ENCODE assay signal across 34 cellular contexts in genomic region chr3:53530205-53530604, GRCh38. TPM values are rescaled to one million over a fixed set of nuclear protein-coding genes. Genes with fewer than 3 reads are reported as not detected.
"Had no signal": no experiment of that assay in that cellular context is flagged by ENCODE, and none has a peak within 500 bp of the region (broad histone marks: within the 10 kb centered on the region; RNA-seq: fewer than 3 reads in every experiment).

No MANE protein-coding gene starts in this region.

- H3K9me3 Mint-ChIP-seq: activated B cell treated with CpG ODN at 0.5 μM for 24 hours; activated CD4-positive, alpha-beta memory T cell treated with anti-CD3 and anti-CD28 coated beads for 36 hours; activated CD4-positive, alpha-beta T cell treated with anti-CD3 and anti-CD28 coated beads, Interleukin-2, amount 10 ng/mL, durations not matched to agents 24 days and 14 days; activated CD8-positive, alpha-beta T cell treated with anti-CD3 and anti-CD28 coated beads for 36 hours; activated naive CD4-positive, alpha-beta T cell treated with anti-CD3 and anti-CD28 coated beads, Interleukin-2, amount 10 ng/mL, durations not matched to agents 7 days and 5 days; activated naive CD4-positive, alpha-beta T cell treated with anti-CD3 and anti-CD28 coated beads, Interleukin-2, amount 50 U/mL, for 24 hours; activated naive CD8-positive, alpha-beta T cell treated with anti-CD3 and anti-CD28 coated beads, Interleukin-2, amount 10 ng/mL, durations not matched to agents 7 days and 5 days; activated naive CD8-positive, alpha-beta T cell treated with anti-CD3 and anti-CD28 coated beads, Interleukin-2, amount 50 U/mL, for 24 hours; activated T-cell treated with anti-CD3 and anti-CD28 coated beads, Interleukin-2, amount 50 U/mL, for 4 hours; activated T-cell treated with anti-CD3 and anti-CD28 coated beads, Interleukin-2, amount 50 U/mL, for 72 hours; activated T-helper 2 cell treated with anti-CD3 and anti-CD28 coated beads, Interferon-gamma antibody, Interleukin-2, Interleukin-4, amounts not matched to agents 10 μg/mL and 5 μg/mL and 100 μg/mL, durations not matched to agents 14 hours and 24 hours and 36 hours; brain; T-helper 1 cell treated with Interleukin-12 subunit alpha and Interleukin-12 subunit beta and Interleukin-4 antibody, amounts not matched to agents 30 μg/mL and 1 μg/mL, for 36 hours; T-helper 2 cell treated with Interferon-gamma antibody and Interleukin-4, amounts not matched to agents 5 μg/mL and 100 μg/mL, for 36 hours had no signal

- H3K27ac Mint-ChIP-seq: activated B cell treated with CpG ODN at 0.5 μM for 24 hours; activated CD4-positive, alpha-beta memory T cell treated with anti-CD3 and anti-CD28 coated beads for 36 hours; activated CD4-positive, alpha-beta T cell treated with anti-CD3 and anti-CD28 coated beads, Interleukin-2, amount 10 ng/mL, durations not matched to agents 24 days and 14 days; activated CD8-positive, alpha-beta T cell treated with anti-CD3 and anti-CD28 coated beads for 36 hours; activated naive CD4-positive, alpha-beta T cell treated with anti-CD3 and anti-CD28 coated beads, Interleukin-2, amount 10 ng/mL, durations not matched to agents 7 days and 5 days; activated naive CD4-positive, alpha-beta T cell treated with anti-CD3 and anti-CD28 coated beads, Interleukin-2, amount 50 U/mL, for 24 hours; activated naive CD8-positive, alpha-beta T cell; activated naive CD8-positive, alpha-beta T cell treated with anti-CD3 and anti-CD28 coated beads, Interleukin-2, amount 10 ng/mL, durations not matched to agents 7 days and 5 days; activated naive CD8-positive, alpha-beta T cell treated with anti-CD3 and anti-CD28 coated beads, Interleukin-2, amount 50 U/mL, for 24 hours; activated T-cell treated with anti-CD3 and anti-CD28 coated beads, Interleukin-2, amount 50 U/mL, for 72 hours; activated T-helper 2 cell treated with anti-CD3 and anti-CD28 coated beads, Interferon-gamma antibody, Interleukin-2, Interleukin-4, amounts not matched to agents 10 μg/mL and 5 μg/mL and 100 μg/mL, durations not matched to agents 14 hours and 24 hours and 36 hours; brain; T-helper 1 cell treated with Interleukin-12 subunit alpha and Interleukin-12 subunit beta and Interleukin-4 antibody, amounts not matched to agents 30 μg/mL and 1 μg/mL, for 36 hours; T-helper 2 cell treated with Interferon-gamma antibody and Interleukin-4, amounts not matched to agents 5 μg/mL and 100 μg/mL, for 36 hours had no signal

- ATAC-seq: activated CD8-positive, alpha-beta T cell treated with anti-CD3 and anti-CD28 coated beads for 36 hours; activated naive CD8-positive, alpha-beta T cell treated with anti-CD3 and anti-CD28 coated beads, Interleukin-2, amount 50 U/mL, for 24 hours; activated T-cell treated with anti-CD3 and anti-CD28 coated beads, Interleukin-2, amount 50 U/mL, for 4 hours; activated T-cell treated with anti-CD3 and anti-CD28 coated beads, Interleukin-2, amount 50 U/mL, for 72 hours had no signal

- H3K4me1 Mint-ChIP-seq: activated B cell treated with CpG ODN at 0.5 μM for 24 hours; activated CD4-positive, alpha-beta T cell treated with anti-CD3 and anti-CD28 coated beads, Interleukin-2, amount 10 ng/mL, durations not matched to agents 24 days and 14 days; activated naive CD4-positive, alpha-beta T cell treated with anti-CD3 and anti-CD28 coated beads, Interleukin-2, amount 10 ng/mL, durations not matched to agents 7 days and 5 days; activated naive CD4-positive, alpha-beta T cell treated with anti-CD3 and anti-CD28 coated beads, Interleukin-2, amount 50 U/mL, for 24 hours; activated naive CD8-positive, alpha-beta T cell treated with anti-CD3 and anti-CD28 coated beads, Interleukin-2, amount 10 ng/mL, durations not matched to agents 7 days and 5 days; activated naive CD8-positive, alpha-beta T cell treated with anti-CD3 and anti-CD28 coated beads, Interleukin-2, amount 50 U/mL, for 24 hours had no signal

- H3K36me3 ChIP-seq: ascending aorta had no signal

- H3K27me3 Mint-ChIP-seq: activated CD4-positive, alpha-beta memory T cell treated with anti-CD3 and anti-CD28 coated beads for 36 hours; brain had no signal

- H3K27ac ChIP-seq: ascending aorta, cardiac muscle cell, VCaP had no signal

- DNase-seq: activated B cell treated with CpG ODN at 0.5 μM for 24 hours; activated CD4-positive, alpha-beta memory T cell treated with anti-CD3 and anti-CD28 coated beads for 36 hours; activated CD4-positive, alpha-beta T cell treated with anti-CD3 and anti-CD28 coated beads for 4 hours; activated CD4-positive, alpha-beta T cell treated with anti-CD3 and anti-CD28 coated beads, Interleukin-2, amount 10 ng/mL, durations not matched to agents 24 days and 14 days; activated CD4-positive, alpha-beta T cell treated with anti-CD3 and anti-CD28 coated beads, Interleukin-2, amount 50 U/mL, for 1 hour; activated CD4-positive, alpha-beta T cell treated with anti-CD3 and anti-CD28 coated beads, Interleukin-2, amount 50 U/mL, for 4 hours; activated CD4-positive, CD25-positive, alpha-beta regulatory T cell treated with anti-CD3 and anti-CD28 coated beads, Interleukin-2, amount 50 U/mL, for 72 hours; activated CD8-positive, alpha-beta memory T cell treated with anti-CD3 and anti-CD28 coated beads, Interleukin-2, amount 50 U/mL, for 4 hours; activated CD8-positive, alpha-beta T cell treated with anti-CD3 and anti-CD28 coated beads for 36 hours; activated effector memory CD4-positive, alpha-beta T cell treated with Interleukin-2 at 50 U/mL for 16 hours; activated gamma-delta T cell; activated naive CD4-positive, alpha-beta T cell treated with anti-CD3 and anti-CD28 coated beads, Interleukin-2, amount 10 ng/mL, durations not matched to agents 7 days and 5 days; activated naive CD4-positive, alpha-beta T cell treated with Interleukin-2 at 50 U/mL for 16 hours; activated naive CD8-positive, alpha-beta T cell treated with anti-CD3 and anti-CD28 coated beads, Interleukin-2, amount 10 ng/mL, durations not matched to agents 7 days and 5 days; activated naive CD8-positive, alpha-beta T cell treated with anti-CD3 and anti-CD28 coated beads, Interleukin-2, amount 50 U/mL, for 24 hours; activated T-cell treated with anti-CD3 and anti-CD28 coated beads for 4 hours; activated T-cell treated with anti-CD3 and anti-CD28 coated beads, Interleukin-2, amount 50 U/mL, for 1 hour; activated T-cell treated with anti-CD3 and anti-CD28 coated beads, Interleukin-2, amount 50 U/mL, for 4 hours; activated T-cell treated with anti-CD3 and anti-CD28 coated beads, Interleukin-2, amount 50 U/mL, for 72 hours; central memory CD4-positive, alpha-beta T cell; T-helper 1 cell; T-helper 2 cell; T-helper 9 cell had no signal

- H3K9me3 ChIP-seq: ascending aorta had no signal

- H3K4me1 ChIP-seq: ascending aorta had no signal

- H3K36me3 Mint-ChIP-seq: activated CD4-positive, alpha-beta memory T cell treated with anti-CD3 and anti-CD28 coated beads for 36 hours; activated naive CD4-positive, alpha-beta T cell treated with anti-CD3 and anti-CD28 coated beads, Interleukin-2, amount 10 ng/mL, durations not matched to agents 7 days and 5 days; activated naive CD4-positive, alpha-beta T cell treated with anti-CD3 and anti-CD28 coated beads, Interleukin-2, amount 50 U/mL, for 24 hours; activated naive CD8-positive, alpha-beta T cell; activated naive CD8-positive, alpha-beta T cell treated with anti-CD3 and anti-CD28 coated beads, Interleukin-2, amount 10 ng/mL, durations not matched to agents 7 days and 5 days; brain had no signal

- H3K27me3 ChIP-seq: ascending aorta, cardiac muscle cell had no signal

- FAIRE-seq: bronchial epithelial cell, TTC549 had no signal

- H3K4me3 Mint-ChIP-seq: activated B cell treated with CpG ODN at 0.5 μM for 24 hours; activated CD4-positive, alpha-beta memory T cell treated with anti-CD3 and anti-CD28 coated beads for 36 hours; activated CD4-positive, alpha-beta T cell treated with anti-CD3 and anti-CD28 coated beads, Interleukin-2, amount 10 ng/mL, durations not matched to agents 24 days and 14 days; activated CD8-positive, alpha-beta T cell treated with anti-CD3 and anti-CD28 coated beads for 36 hours; activated naive CD4-positive, alpha-beta T cell treated with anti-CD3 and anti-CD28 coated beads, Interleukin-2, amount 10 ng/mL, durations not matched to agents 7 days and 5 days; activated naive CD4-positive, alpha-beta T cell treated with anti-CD3 and anti-CD28 coated beads, Interleukin-2, amount 50 U/mL, for 24 hours; activated naive CD8-positive, alpha-beta T cell; activated naive CD8-positive, alpha-beta T cell treated with anti-CD3 and anti-CD28 coated beads, Interleukin-2, amount 10 ng/mL, durations not matched to agents 7 days and 5 days; activated naive CD8-positive, alpha-beta T cell treated with anti-CD3 and anti-CD28 coated beads, Interleukin-2, amount 50 U/mL, for 24 hours; activated T-cell treated with anti-CD3 and anti-CD28 coated beads, Interleukin-2, amount 50 U/mL, for 4 hours; activated T-cell treated with anti-CD3 and anti-CD28 coated beads, Interleukin-2, amount 50 U/mL, for 72 hours; brain; T-helper 1 cell treated with Interleukin-12 subunit alpha and Interleukin-12 subunit beta and Interleukin-4 antibody, amounts not matched to agents 30 μg/mL and 1 μg/mL, for 36 hours; T-helper 2 cell treated with Interferon-gamma antibody and Interleukin-4, amounts not matched to agents 5 μg/mL and 100 μg/mL, for 36 hours had no signal

- H3K4me3 ChIP-seq: ascending aorta, cardiac muscle cell had no signal

RNA-seq across cellular contexts. Expression of gene CACNA1D, which starts 35.8 kb away (rescaled TPM):
- total RNA-seq: activated CD8-positive, alpha-beta T cell treated with anti-CD3 and anti-CD28 coated beads for 36 hours; activated naive CD8-positive, alpha-beta T cell treated with anti-CD3 and anti-CD28 coated beads, Interleukin-2, amount 10 ng/mL, durations not matched to agents 7 days and 5 days had no signal
